4 cellular contexts compared by ENCODE assay signal in the genomic region with DNA sequence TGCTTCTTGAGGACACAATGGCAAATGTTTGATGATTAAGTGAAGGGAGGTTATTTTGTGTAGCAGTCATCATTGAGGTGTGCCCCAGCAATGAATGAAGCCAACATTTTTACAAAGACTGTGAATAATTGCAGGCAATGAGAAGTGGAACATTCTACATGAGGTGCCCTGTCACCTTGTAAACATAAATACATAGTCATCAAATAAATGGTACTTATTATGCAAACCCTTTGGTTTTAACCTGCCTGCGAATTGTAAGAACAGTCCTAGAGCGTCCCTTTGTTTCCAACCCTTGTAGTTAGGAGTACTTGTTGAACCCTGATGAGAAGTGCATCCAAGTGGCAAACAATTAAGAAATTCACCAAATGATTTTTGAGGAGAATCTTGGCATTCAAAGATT.
TF ChIP-seq lines count a peak whose summit lies in the region.

No MANE protein-coding gene starts in this region.

TF ChIP-seq in A549, 52 proteins besides CTCF, POLR2A, EP300 and RAD21:
- TF ChIP-seq SREBF2 (IDR thresholded peaks at IDR 0.05), result no peak
- peak; percentile 57 for TF ChIP-seq MAFK (IDR thresholded peaks at IDR 0.05; ENCODE audit: partially characterized antibody)
TF ChIP-seq in A549: peak in this region for 1.

TF ChIP-seq in HCT116, 20 proteins besides CTCF, POLR2A, EP300 and RAD21:
- no peak for TF ChIP-seq SP1 (IDR thresholded peaks at IDR 0.05; ENCODE audit: low read depth)
- no peak for TF ChIP-seq SIN3A (IDR thresholded peaks at IDR 0.05; ENCODE audit: low read depth)
- TF ChIP-seq SRF (IDR thresholded peaks at IDR 0.05; ENCODE audit: low read depth), result no peak
- TF ChIP-seq, protein P1, sequence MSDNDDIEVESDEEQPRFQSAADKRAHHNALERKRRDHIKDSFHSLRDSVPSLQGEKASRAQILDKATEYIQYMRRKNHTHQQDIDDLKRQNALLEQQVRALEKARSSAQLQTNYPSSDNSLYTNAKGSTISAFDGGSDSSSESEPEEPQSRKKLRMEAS (IDR thresholded peaks at IDR 0.05), result no peak
- TF ChIP-seq ZFX (IDR thresholded peaks at IDR 0.05), result no peak
- no peak for TF ChIP-seq CBX3 (IDR thresholded peaks at IDR 0.05; ENCODE audit: low read depth)
- no peak for TF ChIP-seq EZH2 (IDR thresholded peaks at IDR 0.05)
- no peak for TF ChIP-seq JUND (IDR thresholded peaks at IDR 0.05)
- TF ChIP-seq EZH2phosphoT487 (IDR thresholded peaks at IDR 0.05; ENCODE audit: borderline replicate concordance), result no peak
- no peak for TF ChIP-seq POLR2AphosphoS5 (IDR thresholded peaks at IDR 0.05; ENCODE audit: low read depth, low read length)
- TF ChIP-seq ATF3 (IDR thresholded peaks at IDR 0.05), result no peak
TF ChIP-seq in HCT116: peak in this region for 0.

TF ChIP-seq in K562, 482 proteins besides CTCF, POLR2A, EP300 and RAD21:
- TF ChIP-seq ZNF146 (CRISPR knock-in tag; IDR thresholded peaks at IDR 0.05; ENCODE audit: unreplicated experiment) (no peak), ZNF445 (CRISPR knock-in tag; IDR thresholded peaks at IDR 0.05; ENCODE audit: low read depth) (no peak), TRIM25 (IDR thresholded peaks at IDR 0.05; ENCODE audit: borderline replicate concordance) (no peak), FOXP1 (CRISPR knock-in tag; IDR thresholded peaks at IDR 0.05) (no peak), CREB3 (tag; conservative IDR thresholded peaks at IDR 0.05; ENCODE audit: low read depth) (no peak), ZNF655 (CRISPR knock-in tag; IDR thresholded peaks at IDR 0.05) (no peak), ZNF316 (IDR thresholded peaks at IDR 0.05) (peak; percentile 28; the same call in 1 of the 2 replicates), FOXJ3 (CRISPR knock-in tag; IDR thresholded peaks at IDR 0.05) (no peak), BHLHE40 (IDR thresholded peaks at IDR 0.05; ENCODE audit: low read length) (no peak), NEUROD1 (IDR thresholded peaks at IDR 0.05; ENCODE audit: borderline replicate concordance, low read depth, low read length, partially characterized antibody) (no peak), C11orf30 (IDR thresholded peaks at IDR 0.05; ENCODE audit: low read depth) (0 out of 2 replicates have a peak, but pooled peaks have one; percentile 4), SRSF7 (optimal IDR thresholded peaks at IDR 0.05; ENCODE audit: low read depth, low read length) (no peak)
- TF ChIP-seq, protein P2, sequence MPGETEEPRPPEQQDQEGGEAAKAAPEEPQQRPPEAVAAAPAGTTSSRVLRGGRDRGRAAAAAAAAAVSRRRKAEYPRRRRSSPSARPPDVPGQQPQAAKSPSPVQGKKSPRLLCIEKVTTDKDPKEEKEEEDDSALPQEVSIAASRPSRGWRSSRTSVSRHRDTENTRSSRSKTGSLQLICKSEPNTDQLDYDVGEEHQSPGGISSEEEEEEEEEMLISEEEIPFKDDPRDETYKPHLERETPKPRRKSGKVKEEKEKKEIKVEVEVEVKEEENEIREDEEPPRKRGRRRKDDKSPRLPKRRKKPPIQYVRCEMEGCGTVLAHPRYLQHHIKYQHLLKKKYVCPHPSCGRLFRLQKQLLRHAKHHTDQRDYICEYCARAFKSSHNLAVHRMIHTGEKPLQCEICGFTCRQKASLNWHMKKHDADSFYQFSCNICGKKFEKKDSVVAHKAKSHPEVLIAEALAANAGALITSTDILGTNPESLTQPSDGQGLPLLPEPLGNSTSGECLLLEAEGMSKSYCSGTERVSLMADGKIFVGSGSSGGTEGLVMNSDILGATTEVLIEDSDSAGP (CRISPR knock-in tag; IDR thresholded peaks at IDR 0.05), result no peak
- TF ChIP-seq, protein P3, sequence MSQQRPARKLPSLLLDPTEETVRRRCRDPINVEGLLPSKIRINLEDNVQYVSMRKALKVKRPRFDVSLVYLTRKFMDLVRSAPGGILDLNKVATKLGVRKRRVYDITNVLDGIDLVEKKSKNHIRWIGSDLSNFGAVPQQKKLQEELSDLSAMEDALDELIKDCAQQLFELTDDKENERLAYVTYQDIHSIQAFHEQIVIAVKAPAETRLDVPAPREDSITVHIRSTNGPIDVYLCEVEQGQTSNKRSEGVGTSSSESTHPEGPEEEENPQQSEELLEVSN (IDR thresholded peaks at IDR 0.05; ENCODE audit: borderline replicate concordance in 1 of 2, extremely low read depth in 1 of 2, insufficient read depth in 1 of 2, insufficient read length in 1 of 2, low read depth in 1 of 2, low read length in 1 of 2, poor library complexity in 1 of 2, severe bottlenecking in 1 of 2), result no peak
- TF ChIP-seq, protein P4, sequence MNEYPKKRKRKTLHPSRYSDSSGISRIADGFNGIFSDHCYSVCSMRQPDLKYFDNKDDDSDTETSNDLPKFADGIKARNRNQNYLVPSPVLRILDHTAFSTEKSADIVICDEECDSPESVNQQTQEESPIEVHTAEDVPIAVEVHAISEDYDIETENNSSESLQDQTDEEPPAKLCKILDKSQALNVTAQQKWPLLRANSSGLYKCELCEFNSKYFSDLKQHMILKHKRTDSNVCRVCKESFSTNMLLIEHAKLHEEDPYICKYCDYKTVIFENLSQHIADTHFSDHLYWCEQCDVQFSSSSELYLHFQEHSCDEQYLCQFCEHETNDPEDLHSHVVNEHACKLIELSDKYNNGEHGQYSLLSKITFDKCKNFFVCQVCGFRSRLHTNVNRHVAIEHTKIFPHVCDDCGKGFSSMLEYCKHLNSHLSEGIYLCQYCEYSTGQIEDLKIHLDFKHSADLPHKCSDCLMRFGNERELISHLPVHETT (CRISPR knock-in tag; conservative IDR thresholded peaks at IDR 0.05 in 1 of 2, IDR thresholded peaks at IDR 0.05 in 1 of 2), result no peak

TF ChIP-seq in SK-N-SH, 30 proteins besides CTCF, POLR2A, EP300 and RAD21:
- TF ChIP-seq IRF3 (IDR thresholded peaks at IDR 0.05; ENCODE audit: low read depth, low read length) (no peak), POLR2AphosphoS5 (IDR thresholded peaks at IDR 0.05; ENCODE audit: low read depth, low read length) (no peak), EZH2phosphoT487 (IDR thresholded peaks at IDR 0.05; ENCODE audit: borderline replicate concordance, low read depth) (no peak), NFIC (IDR thresholded peaks at IDR 0.05; ENCODE audit: borderline replicate concordance) (no peak), RCOR1 (IDR thresholded peaks at IDR 0.05; ENCODE audit: low read length) (no peak), FOSL2 (IDR thresholded peaks at IDR 0.05; ENCODE audit: borderline replicate concordance, low read depth) (no peak), YY1 (IDR thresholded peaks at IDR 0.05; ENCODE audit: low read depth) (no peak), GATA2 (CRISPR knock-in tag; IDR thresholded peaks at IDR 0.05) (no peak)
- TF ChIP-seq, protein P5, sequence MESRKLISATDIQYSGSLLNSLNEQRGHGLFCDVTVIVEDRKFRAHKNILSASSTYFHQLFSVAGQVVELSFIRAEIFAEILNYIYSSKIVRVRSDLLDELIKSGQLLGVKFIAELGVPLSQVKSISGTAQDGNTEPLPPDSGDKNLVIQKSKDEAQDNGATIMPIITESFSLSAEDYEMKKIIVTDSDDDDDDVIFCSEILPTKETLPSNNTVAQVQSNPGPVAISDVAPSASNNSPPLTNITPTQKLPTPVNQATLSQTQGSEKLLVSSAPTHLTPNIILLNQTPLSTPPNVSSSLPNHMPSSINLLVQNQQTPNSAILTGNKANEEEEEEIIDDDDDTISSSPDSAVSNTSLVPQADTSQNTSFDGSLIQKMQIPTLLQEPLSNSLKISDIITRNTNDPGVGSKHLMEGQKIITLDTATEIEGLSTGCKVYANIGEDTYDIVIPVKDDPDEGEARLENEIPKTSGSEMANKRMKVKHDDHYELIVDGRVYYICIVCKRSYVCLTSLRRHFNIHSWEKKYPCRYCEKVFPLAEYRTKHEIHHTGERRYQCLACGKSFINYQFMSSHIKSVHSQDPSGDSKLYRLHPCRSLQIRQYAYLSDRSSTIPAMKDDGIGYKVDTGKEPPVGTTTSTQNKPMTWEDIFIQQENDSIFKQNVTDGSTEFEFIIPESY (IDR thresholded peaks at IDR 0.05; ENCODE audit: borderline replicate concordance, low read depth), result no peak
- TF ChIP-seq, protein P1 (IDR thresholded peaks at IDR 0.05; ENCODE audit: low read depth), result no peak
